Comparison of ENCODE assay signal across 8 cellular contexts in genomic region chr11:95789506-95790122, GRCh38.
DNase-seq lines count a peak whose midpoint lies in the region; ATAC-seq, FAIRE-seq and TF ChIP-seq lines count a peak whose summit lies in the region.

Gene FAM76B (minus strand): TSS chr11:95789782. CDS start chr11:95789478, 304 bp downstream.

- no peak for TF ChIP-seq CTCF in AG09319 (IDR thresholded peaks at IDR 0.05; ENCODE audit: low read depth, low read length)

- ATAC-seq in GM19035 (IDR thresholded peaks at IDR 0.05; ENCODE audit: unreplicated experiment) (peak; percentile 71), HG03354 (IDR thresholded peaks at IDR 0.05; ENCODE audit: poor library complexity, severe bottlenecking, unreplicated experiment) (peak; percentile 75)
- ATAC-seq in activated CD4-positive, CD25-positive, alpha-beta regulatory T cell treated with anti-CD3 and anti-CD28 coated beads, Interleukin-2, amount 50 U/mL, for 24 hours: peak; percentile 77 to 82

- peak; percentile 97 for DNase-seq in AG09319 (ENCODE audit: extremely low read depth, low read depth)
- peak; percentile 99 for DNase-seq in NCI-H446 treated with DMSO at 0.1 percent for 48 hours (lab: John Stamatoyannopoulos, UW)
- DNase-seq in cerebellar cortex (ENCODE audit: low spot score): peak; percentile 99
- DNase-seq in stimulated activated CD4-positive, alpha-beta T cell treated with anti-CD3 and anti-CD28 coated beads, Interleukin-12 subunit alpha, Interleukin-12 subunit beta, amount 100 ng/mL, for 4 hours: peak; percentile 89

- FAIRE-seq in islet of Langerhans (lab: Jason Lieb, UNC): peak; percentile 97

Comparison
In these comparisons a context has a peak if more than half of its experiments do, and no peak if none do; other contexts are left out.
1. Peak in every context shown above with its lines: DNase-seq and ATAC-seq.